In the genomic region with DNA sequence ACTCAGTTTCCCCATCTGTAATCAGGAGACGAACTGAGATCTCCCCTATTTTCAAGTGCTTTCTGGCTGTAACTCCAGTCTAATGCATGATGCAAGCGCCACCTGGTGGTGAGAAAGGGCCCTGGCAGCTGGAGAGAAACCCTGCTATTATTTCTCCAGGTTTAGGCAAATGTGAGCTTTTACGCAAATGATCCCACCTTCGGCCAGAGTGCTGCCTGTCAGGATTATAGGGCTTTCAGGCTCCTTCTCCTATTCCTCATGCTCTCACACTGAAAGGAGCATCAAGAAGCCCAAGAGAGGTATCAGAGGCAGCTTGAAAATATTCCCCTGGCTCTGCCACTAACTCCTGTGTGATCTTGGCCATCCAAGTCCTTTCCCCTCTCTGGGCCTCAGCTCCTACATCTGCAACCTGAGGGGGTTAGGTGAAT, we compare ENCODE assay signal across 8 cellular contexts.
DNase-seq lines count a peak whose midpoint lies in the region; ATAC-seq and TF ChIP-seq lines count a peak whose summit lies in the region.

No MANE protein-coding gene starts in this region.

- no peak for TF ChIP-seq POLR2A in transverse colon (IDR thresholded peaks at IDR 0.05)

- H3K4me2 ChIP-seq in trophoblast cell (ENCODE audit: low read length): no peak overlapping the region

- ATAC-seq in RWPE2 (ENCODE audit: low read depth) (peak; percentile 81), GM19467 (IDR thresholded peaks at IDR 0.05; ENCODE audit: unreplicated experiment) (no peak)

- H2AK5ac ChIP-seq in trophoblast cell (ENCODE audit: low read length): no peak overlapping the region

- H3K4ac ChIP-seq in trophoblast cell (ENCODE audit: low read depth, low read length): no peak overlapping the region

- H2BK120ac ChIP-seq in trophoblast cell (ENCODE audit: insufficient read depth, low read length, poor library complexity): no peak overlapping the region

- no peak for TF ChIP-seq EP300 in transverse colon (IDR thresholded peaks at IDR 0.05; ENCODE audit: low read depth)

- H3K4me3 ChIP-seq in Jurkat, Clone E6-1 (ENCODE audit: low read length): no peak overlapping the region
- H3K4me3 ChIP-seq in RWPE2 (ENCODE audit: severe bottlenecking) (no peak overlapping the region), trophoblast cell (ENCODE audit: low read depth, low read length) (no peak overlapping the region), transverse colon (no peak overlapping the region)

- H3K14ac ChIP-seq in trophoblast cell (ENCODE audit: low read length): no peak overlapping the region

- no CpG with 5 or more reads among the region's 4 CpGs for WGBS in trophoblast cell (ENCODE audit: extremely low coverage, insufficient coverage, insufficient read length)
- 0 to 5% methylated on average over 2 to 4 of the region's 4 CpGs for WGBS in transverse colon (ENCODE audit: low coverage in 1 of 2), 2 donors

- no peak overlapping the region for H3K9ac ChIP-seq in trophoblast cell (ENCODE audit: low read length)

- peaks cover 3% of the 10 kb centered on the region for H3K4me1 ChIP-seq in RWPE2 (ENCODE audit: insufficient read depth, poor library complexity, severe bottlenecking)
- H3K4me1 ChIP-seq in trophoblast cell (ENCODE audit: control insufficient read depth in 1 of 2, insufficient read depth in 2 of 2, low read length in 2 of 2): peaks cover 2 to 5% of the 10 kb centered on the region in 2 experiments
- H3K4me1 ChIP-seq in transverse colon: no peaks in the 10 kb centered on the region

- intact Hi-C loops in transverse colon (cut with DNase I; ENCODE audit: low total_unique reads): loop anchor here (2.0 kb wide), 1 partner anchor 156 kb away; no protein-coding TSS in a partner anchor

- no peaks in the 10 kb centered on the region for H3K9me3 ChIP-seq in RWPE2 (ENCODE audit: severe bottlenecking)
- no peaks in the 10 kb centered on the region for H3K9me3 ChIP-seq in trophoblast cell (ENCODE audit: insufficient read depth, low read depth, low read length)
- H3K9me3 ChIP-seq in transverse colon: no peaks in the 10 kb centered on the region

- H2BK12ac ChIP-seq in trophoblast cell (ENCODE audit: low read length): no peak overlapping the region

- H3K27me3 ChIP-seq in RWPE2 (ENCODE audit: insufficient read depth, poor library complexity, severe bottlenecking): no peaks in the 10 kb centered on the region
- H3K27me3 ChIP-seq in trophoblast cell (ENCODE audit: insufficient read depth, low read length): no peaks in the 10 kb centered on the region
- no peaks in the 10 kb centered on the region for H3K27me3 ChIP-seq in transverse colon

- no peak overlapping the region for H4K12ac ChIP-seq in trophoblast cell (ENCODE audit: low read depth, low read length)

- in situ Hi-C loops in transverse colon (cut with MboI; ENCODE audit: low pct_ligation_motif_present in 1 of 4, low pct_unique_long_range_greater_than_20kb in 1 of 4, low sequenced_read_pairs in 3 of 4): loop anchor here (5.0 to 25.0 kb wide), 4 partner anchors 150 to 272 kb away; no protein-coding TSS in a partner anchor

- no peaks in the 10 kb centered on the region for H3K79me2 ChIP-seq in trophoblast cell (ENCODE audit: control insufficient read depth, insufficient read depth, low read length, poor library complexity)

- H3K36me3 ChIP-seq in RWPE2 (ENCODE audit: low read depth) (no peaks in the 10 kb centered on the region), trophoblast cell (ENCODE audit: control insufficient read depth in 1 of 2, insufficient read depth in 2 of 2, low read length in 2 of 2) (no peaks in the 10 kb centered on the region), transverse colon (no peaks in the 10 kb centered on the region)

- H2AFZ ChIP-seq in trophoblast cell (ENCODE audit: insufficient read depth, low read length, poor library complexity): no peak overlapping the region

- no peak overlapping the region for H2BK5ac ChIP-seq in trophoblast cell (ENCODE audit: low read depth, low read length, poor library complexity)

- H3K79me1 ChIP-seq in trophoblast cell (ENCODE audit: low read length): peaks cover 4% of the 10 kb centered on the region

- H3K23ac ChIP-seq in trophoblast cell (ENCODE audit: low read length): no peak overlapping the region

- TF ChIP-seq CTCF in RWPE2 (IDR thresholded peaks at IDR 0.05; ENCODE audit: poor library complexity, severe bottlenecking) (peak; percentile 100), transverse colon (IDR thresholded peaks at IDR 0.05) (peak; percentile 85 to 98 (median 95))

- no peak overlapping the region for H4K91ac ChIP-seq in trophoblast cell (ENCODE audit: low read depth, low read length)

- no peak overlapping the region for H3K27ac ChIP-seq in RWPE2 (ENCODE audit: poor library complexity, severe bottlenecking)
- no peak overlapping the region for H3K27ac ChIP-seq in trophoblast cell (ENCODE audit: low read depth, low read length)
- H3K27ac ChIP-seq in transverse colon: no peak overlapping the region

- DNase-seq in DMS 273 (lab: John Stamatoyannopoulos, UW; ENCODE audit: unreplicated experiment): peak; percentile 77
- peak; percentile 57 for DNase-seq in Jurkat, Clone E6-1 (ENCODE audit: low read depth, low spot score)
- peak; percentile 71 for DNase-seq in RWPE2 (ENCODE audit: low spot score)
- DNase-seq in activated naive CD4-positive, alpha-beta T cell (lab: John Stamatoyannopoulos, UW): peak; percentile 6 to 49 (median 42)
- DNase-seq in glomerular endothelial cell (ENCODE audit: extremely low read depth, low read depth, low spot score): peak; percentile 27
- DNase-seq in trophoblast cell: peak; percentile 43 to 86
- peak; percentile 66 for DNase-seq in transverse colon

- H3K18ac ChIP-seq in trophoblast cell (ENCODE audit: low read length): no peak overlapping the region

- H4K8ac ChIP-seq in trophoblast cell (ENCODE audit: low read depth, low read length): no peak overlapping the region

Comparison
In these comparisons a context has a peak if more than half of its experiments do, and no peak if none do; other contexts are left out.
1. DNase-seq: peak in every context shown above with its lines; median percentile 77 in DMS 273; 71 in RWPE2; 66 in transverse colon; 64 in trophoblast cell; 57 in Jurkat, Clone E6-1; 42 in activated naive CD4-positive, alpha-beta T cell; 27 in glomerular endothelial cell.